In the genomic region with DNA sequence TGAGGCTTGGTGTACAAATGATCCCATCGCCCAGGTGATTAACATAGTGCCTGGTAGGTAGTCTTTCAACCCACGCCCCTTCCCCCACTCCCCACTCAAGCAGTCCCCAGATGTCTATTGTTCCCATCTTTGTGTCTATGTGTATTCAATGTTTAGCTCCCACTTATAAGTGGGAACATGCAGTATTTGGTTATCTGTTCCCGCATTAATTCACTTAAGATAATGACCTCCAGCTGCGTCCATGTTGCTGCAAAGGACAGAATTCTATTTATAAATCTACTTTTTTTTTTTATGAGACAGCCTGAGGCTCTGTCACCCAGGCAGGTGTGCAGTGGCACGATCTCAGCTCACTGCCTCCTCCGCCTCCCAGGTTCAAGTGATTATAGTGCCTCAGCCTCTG, we compare ENCODE assay signal across 27 cellular contexts. TPM values are rescaled to one million over a fixed set of nuclear protein-coding genes. Genes with fewer than 3 reads are reported as not detected.
"Had no signal": no experiment of that assay in that cellular context is flagged by ENCODE, and none has a peak within 500 bp of the region (broad histone marks: within the 10 kb centered on the region; RNA-seq: fewer than 3 reads in every experiment).

No MANE protein-coding gene starts in this region.

- H3K27ac ChIP-seq: brain microvascular endothelial cell, gastrocnemius medialis, left lung, stomach, suprapubic skin, tibial artery, upper lobe of right lung, VCaP had no signal

- H3K27ac Mint-ChIP-seq: activated naive CD4-positive, alpha-beta T cell treated with anti-CD3 and anti-CD28 coated beads for 36 hours; activated T-helper 1 cell treated with anti-CD3 and anti-CD28 coated beads, Interleukin-12 subunit alpha, Interleukin-12 subunit beta, Interleukin-2, Interleukin-4 antibody, amounts not matched to agents 30 ng/mL and 10 ng/mL and 1 ng/mL, durations not matched to agents 14 hours and 24 hours and 36 hours; effector memory CD8-positive, alpha-beta T cell; natural killer cell treated with Interleukin-12 subunit alpha and Interleukin-12 subunit beta and Interleukin-15 and Interleukin-18, amount 100 ng/mL, for 72 hours; stimulated activated naive B cell treated with anti-CD40 and anti-IgM and Interleukin-4, amounts not matched to agents 10 μg/mL and 1 μg/mL and 100 μg/mL, for 72 hours had no signal

- H3K9me3 ChIP-seq: gastrocnemius medialis, left lung, mucosa of descending colon, stomach, suprapubic skin, tibial artery, upper lobe of right lung had no signal

- H3K9me3 Mint-ChIP-seq: activated naive CD4-positive, alpha-beta T cell treated with anti-CD3 and anti-CD28 coated beads for 36 hours; activated T-helper 1 cell treated with anti-CD3 and anti-CD28 coated beads, Interleukin-12 subunit alpha, Interleukin-12 subunit beta, Interleukin-2, Interleukin-4 antibody, amounts not matched to agents 30 ng/mL and 10 ng/mL and 1 ng/mL, durations not matched to agents 14 hours and 24 hours and 36 hours; effector memory CD8-positive, alpha-beta T cell; natural killer cell treated with Interleukin-12 subunit alpha and Interleukin-12 subunit beta and Interleukin-15 and Interleukin-18, amount 100 ng/mL, for 72 hours; stimulated activated naive B cell treated with anti-CD40 and anti-IgM and Interleukin-4, amounts not matched to agents 10 μg/mL and 1 μg/mL and 100 μg/mL, for 72 hours had no signal

- H3K4me3 Mint-ChIP-seq: activated naive CD4-positive, alpha-beta T cell treated with anti-CD3 and anti-CD28 coated beads for 36 hours; activated T-helper 1 cell treated with anti-CD3 and anti-CD28 coated beads, Interleukin-12 subunit alpha, Interleukin-12 subunit beta, Interleukin-2, Interleukin-4 antibody, amounts not matched to agents 30 ng/mL and 10 ng/mL and 1 ng/mL, durations not matched to agents 14 hours and 24 hours and 36 hours; effector memory CD8-positive, alpha-beta T cell; natural killer cell treated with Interleukin-12 subunit alpha and Interleukin-12 subunit beta and Interleukin-15 and Interleukin-18, amount 100 ng/mL, for 72 hours; stimulated activated naive B cell treated with anti-CD40 and anti-IgM and Interleukin-4, amounts not matched to agents 10 μg/mL and 1 μg/mL and 100 μg/mL, for 72 hours had no signal

- H3K36me3 Mint-ChIP-seq: natural killer cell treated with Interleukin-12 subunit alpha and Interleukin-12 subunit beta and Interleukin-15 and Interleukin-18, amount 100 ng/mL, for 72 hours; stimulated activated naive B cell treated with anti-CD40 and anti-IgM and Interleukin-4, amounts not matched to agents 10 μg/mL and 1 μg/mL and 100 μg/mL, for 72 hours had no signal

- DNase-seq: activated CD4-positive, alpha-beta T cell treated with anti-CD3 and anti-CD28 coated beads for 48 hours; activated CD4-positive, alpha-beta T cell treated with anti-CD3 and anti-CD28 coated beads, Interleukin-2, amount 50 U/mL, for 48 hours; activated CD8-positive, alpha-beta memory T cell treated with anti-CD3 and anti-CD28 coated beads, Interleukin-2, amount 50 U/mL, for 4 hours; activated effector memory CD4-positive, alpha-beta T cell treated with anti-CD3 and anti-CD28 coated beads, Interleukin-2, amount 50 U/mL, for 16 hours; activated T-cell treated with anti-CD3 and anti-CD28 coated beads, Interleukin-2, amount 50 U/mL, for 1 hour; amniotic stem cell; brain microvascular endothelial cell; cortex of kidney; effector memory CD8-positive, alpha-beta T cell; erythroblast; gastrocnemius medialis; glutamatergic neuron; left lung; mucosa of descending colon; right cardiac atrium; stimulated activated CD4-positive, alpha-beta T cell treated with anti-CD3 and anti-CD28 coated beads, Interleukin-15, amount 100 ng/mL, for 24 hours; stimulated activated CD4-positive, alpha-beta T cell treated with anti-CD3 and anti-CD28 coated beads, Interleukin-2, amount 100 ng/mL, for 24 hours; stimulated activated naive B cell treated with anti-CD40 and anti-IgM and Interleukin-4, amounts not matched to agents 10 μg/mL and 1 μg/mL and 100 μg/mL, for 72 hours; stomach; tibial artery; upper lobe of right lung had no signal

- H3K36me3 ChIP-seq: brain microvascular endothelial cell, gastrocnemius medialis, left lung, stomach, suprapubic skin, tibial artery, upper lobe of right lung had no signal

- H3K27me3 ChIP-seq: brain microvascular endothelial cell, gastrocnemius medialis, left lung, stomach, suprapubic skin, tibial artery, upper lobe of right lung had no signal

- H3K4me3 ChIP-seq: gastrocnemius medialis, left lung, mucosa of descending colon, stomach, suprapubic skin, tibial artery, upper lobe of right lung had no signal

- H3K4me1 ChIP-seq: gastrocnemius medialis, left lung, stomach, suprapubic skin, tibial artery, upper lobe of right lung had no signal

- H3K4me1 Mint-ChIP-seq: stimulated activated naive B cell treated with anti-CD40 and anti-IgM and Interleukin-4, amounts not matched to agents 10 μg/mL and 1 μg/mL and 100 μg/mL, for 72 hours had no signal

RNA-seq across cellular contexts. Expression of a gene that starts 15.7 kb away (rescaled TPM):
- total RNA-seq: lung microvascular endothelial cell had no signal
